Comparison of ENCODE assay signal across 30 cellular contexts in the genomic region with DNA sequence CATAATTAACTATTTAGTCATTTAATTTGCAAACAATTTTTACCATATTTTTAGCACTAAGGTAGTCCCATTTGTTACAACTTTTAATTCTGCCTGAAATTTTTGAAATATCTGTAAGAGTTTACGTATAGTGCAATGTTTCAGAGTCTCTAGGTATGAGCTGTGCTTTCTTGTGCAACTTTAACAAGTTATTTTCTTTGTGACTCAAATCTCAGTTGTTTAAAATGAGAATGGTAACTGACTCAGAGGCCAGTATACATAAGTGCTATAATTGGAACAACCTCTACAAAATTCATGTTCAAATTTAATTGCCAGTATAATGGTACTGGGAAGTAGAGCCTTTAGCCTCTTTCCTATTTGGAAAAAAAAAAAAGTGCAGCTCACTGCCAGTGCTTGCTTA. TPM values are rescaled to one million over a fixed set of nuclear protein-coding genes. Genes with fewer than 3 reads are reported as not detected.
"Had no signal": no experiment of that assay in that cellular context is flagged by ENCODE, and none has a peak within 500 bp of the region (broad histone marks: within the 10 kb centered on the region; RNA-seq: fewer than 3 reads in every experiment).

No MANE protein-coding gene starts in this region.

- H3K27ac ChIP-seq: RWPE1, SJSA1 had no signal

- H3K9me3 ChIP-seq: SJSA1 had no signal

- ATAC-seq: activated CD8-positive, alpha-beta memory T cell treated with anti-CD3 and anti-CD28 coated beads, Interleukin-2, amount 10 ng/mL, durations not matched to agents 7 days and 5 days; K562; Panc1; SK-N-SH treated with all-trans-retinoic acid at 6 μM for 48 hours; WTC11 had no signal

- H3K36me3 ChIP-seq: SJSA1 had no signal

- H3K4me3 ChIP-seq: K562, SJSA1 had no signal

- FAIRE-seq: astrocyte, K562 had no signal

- DNase-seq: activated CD4-positive, alpha-beta T cell treated with anti-CD3 and anti-CD28 coated beads for 48 hours; activated CD4-positive, alpha-beta T cell treated with anti-CD3 and anti-CD28 coated beads, Interleukin-2, amount 50 U/mL, for 4 hours; activated CD4-positive, CD25-positive, alpha-beta regulatory T cell treated with anti-CD3 and anti-CD28 coated beads, Interleukin-2, amount 50 U/mL, for 72 hours; activated CD8-positive, alpha-beta memory T cell treated with anti-CD3 and anti-CD28 coated beads, Interleukin-2, amount 10 ng/mL, durations not matched to agents 7 days and 5 days; activated effector memory CD4-positive, alpha-beta T cell treated with Interleukin-2 at 50 U/mL for 16 hours; activated naive CD4-positive, alpha-beta T cell; activated T-cell treated with anti-CD3 and anti-CD28 coated beads, Interleukin-2, amount 50 U/mL, for 24 hours; amygdala; cerebellar nuclear complex; Karpas-422; NCI-H1048; NCI-H146; NCI-H187 treated with DMSO at 0.1 percent for 48 hours; NCI-H2107; NCI-H2171 treated with DMSO at 0.1 percent for 48 hours; NCI-H345; NCI-H510A; NCI-H526 treated with DMSO at 0.1 percent for 48 hours; NCI-H82; SHP77; SW 1271 had no signal

- H3K27me3 ChIP-seq: SJSA1 had no signal

- H3K4me1 ChIP-seq: SJSA1 had no signal

RNA-seq across cellular contexts. Expression of a gene that starts 14.2 kb away (rescaled TPM):
- total RNA-seq: activated T-helper 1 cell treated with anti-CD3 and anti-CD28 coated beads, Interleukin-12 subunit alpha, Interleukin-12 subunit beta, Interleukin-2, Interleukin-4 antibody, amounts not matched to agents 30 ng/mL and 10 ng/mL and 1 ng/mL, durations not matched to agents 14 hours and 24 hours and 36 hours; OCI-LY7 had no signal
